In genomic region chr19:23273594-23274412, GRCh38 we compare ENCODE assay signal across 8 cellular contexts. TPM values are rescaled to one million over a fixed set of nuclear protein-coding genes. Genes with fewer than 3 reads are reported as not detected.
DNase-seq lines count a peak whose midpoint lies in the region; ATAC-seq lines count a peak whose summit lies in the region.

No MANE protein-coding gene starts in this region.

- H3K9me3 Mint-ChIP-seq in activated T-cell treated with anti-CD3 and anti-CD28 coated beads, Interleukin-2, amount 50 U/mL, for 4 hours: no peaks in the 10 kb centered on the region

- peak overlapping the region; percentile 97 for H3K4me3 Mint-ChIP-seq in activated T-cell treated with anti-CD3 and anti-CD28 coated beads, Interleukin-2, amount 50 U/mL, for 4 hours

- H3K36me3 ChIP-seq in HUES48 (ENCODE audit: control insufficient read depth, insufficient read depth, low read length) (peaks cover 29% of the 10 kb centered on the region), muscle layer of colon (ENCODE audit: insufficient read depth, low read length) (no peaks in the 10 kb centered on the region)

- H3K4me1 Mint-ChIP-seq in activated T-cell treated with anti-CD3 and anti-CD28 coated beads, Interleukin-2, amount 50 U/mL, for 4 hours (ENCODE audit: low read depth): peaks cover 30% of the 10 kb centered on the region

- peak overlapping the region; percentile 100 for H3K4me3 ChIP-seq in HUES48 (ENCODE audit: low read depth, low read length)
- peak overlapping the region; percentile 63 to 94 for H3K4me3 ChIP-seq in muscle layer of colon (ENCODE audit: low read depth in 1 of 2, low read length in 2 of 2)

- peaks cover 13% of the 10 kb centered on the region for H3K36me3 Mint-ChIP-seq in activated T-cell treated with anti-CD3 and anti-CD28 coated beads, Interleukin-2, amount 50 U/mL, for 4 hours (ENCODE audit: insufficient read depth)

- ATAC-seq in GM21367 (IDR thresholded peaks at IDR 0.05; ENCODE audit: unreplicated experiment) (peak; percentile 98), esophagus mucosa (peak; percentile 99)
- peak; percentile 99 for ATAC-seq in activated T-cell treated with anti-CD3 and anti-CD28 coated beads, Interleukin-2, amount 50 U/mL, for 4 hours

- H3K27me3 ChIP-seq in HUES48 (ENCODE audit: control insufficient read depth, insufficient read depth, low read length) (no peaks in the 10 kb centered on the region), muscle layer of colon (ENCODE audit: control insufficient read depth in 1 of 2, insufficient read depth in 2 of 2, low read length in 2 of 2) (no peaks in the 10 kb centered on the region)

- H3K9me3 ChIP-seq in HUES48 (ENCODE audit: control insufficient read depth, insufficient read depth, low read length) (no peaks in the 10 kb centered on the region), muscle layer of colon (ENCODE audit: low read length) (no peaks in the 10 kb centered on the region)

- H3K27me3 Mint-ChIP-seq in activated T-cell treated with anti-CD3 and anti-CD28 coated beads, Interleukin-2, amount 50 U/mL, for 4 hours (ENCODE audit: low read depth): no peaks in the 10 kb centered on the region

- peak; percentile 88 for DNase-seq in COR-L47 (lab: John Stamatoyannopoulos, UW)
- DNase-seq in OCI-M2 (lab: John Stamatoyannopoulos, UW; ENCODE audit: unreplicated experiment): peak; percentile 87
- DNase-seq in activated T-cell treated with anti-CD3 and anti-CD28 coated beads, Interleukin-2, amount 50 U/mL, for 4 hours: peak; percentile 89
- DNase-seq in stimulated activated CD8-positive, alpha-beta memory T cell treated with anti-CD3 and anti-CD28 coated beads, Interleukin-7, amount 100 ng/mL, for 24 hours (ENCODE audit: low read depth): peak; percentile 90

- H3K4me1 ChIP-seq in HUES48 (ENCODE audit: control insufficient read depth, insufficient read depth, low read length) (peaks cover 7% of the 10 kb centered on the region), muscle layer of colon (ENCODE audit: insufficient read depth, low read length) (no peaks in the 10 kb centered on the region)

- peak overlapping the region; percentile 98 for H3K27ac ChIP-seq in HUES48 (ENCODE audit: low read depth, low read length)
- peak overlapping the region; percentile 71 for H3K27ac ChIP-seq in muscle layer of colon (ENCODE audit: low read depth, low read length)

- H3K9ac ChIP-seq in HUES48 (ENCODE audit: low read depth, low read length) (peak overlapping the region; percentile 99), muscle layer of colon (ENCODE audit: low read length) (peak overlapping the region; percentile 63)

RNA-seq across cellular contexts. Expression of gene ZNF724, which starts 23.6 kb away (rescaled TPM):
- total RNA-seq in activated T-cell treated with anti-CD3 and anti-CD28 coated beads, Interleukin-2, amount 50 U/mL, for 4 hours: 1 to 10 TPM; 5.1 to 6.3 (median 5.7) TPM
- 2.6 TPM for total RNA-seq in esophagus mucosa

Comparison
In these comparisons a context has a peak if more than half of its experiments do, and no peak if none do; other contexts are left out.
1. Peak in every context shown above with its lines: DNase-seq, ATAC-seq, H3K4me3 ChIP-seq and H3K27ac ChIP-seq.